ENCODE assay signal across 7 cellular contexts in the genomic region with DNA sequence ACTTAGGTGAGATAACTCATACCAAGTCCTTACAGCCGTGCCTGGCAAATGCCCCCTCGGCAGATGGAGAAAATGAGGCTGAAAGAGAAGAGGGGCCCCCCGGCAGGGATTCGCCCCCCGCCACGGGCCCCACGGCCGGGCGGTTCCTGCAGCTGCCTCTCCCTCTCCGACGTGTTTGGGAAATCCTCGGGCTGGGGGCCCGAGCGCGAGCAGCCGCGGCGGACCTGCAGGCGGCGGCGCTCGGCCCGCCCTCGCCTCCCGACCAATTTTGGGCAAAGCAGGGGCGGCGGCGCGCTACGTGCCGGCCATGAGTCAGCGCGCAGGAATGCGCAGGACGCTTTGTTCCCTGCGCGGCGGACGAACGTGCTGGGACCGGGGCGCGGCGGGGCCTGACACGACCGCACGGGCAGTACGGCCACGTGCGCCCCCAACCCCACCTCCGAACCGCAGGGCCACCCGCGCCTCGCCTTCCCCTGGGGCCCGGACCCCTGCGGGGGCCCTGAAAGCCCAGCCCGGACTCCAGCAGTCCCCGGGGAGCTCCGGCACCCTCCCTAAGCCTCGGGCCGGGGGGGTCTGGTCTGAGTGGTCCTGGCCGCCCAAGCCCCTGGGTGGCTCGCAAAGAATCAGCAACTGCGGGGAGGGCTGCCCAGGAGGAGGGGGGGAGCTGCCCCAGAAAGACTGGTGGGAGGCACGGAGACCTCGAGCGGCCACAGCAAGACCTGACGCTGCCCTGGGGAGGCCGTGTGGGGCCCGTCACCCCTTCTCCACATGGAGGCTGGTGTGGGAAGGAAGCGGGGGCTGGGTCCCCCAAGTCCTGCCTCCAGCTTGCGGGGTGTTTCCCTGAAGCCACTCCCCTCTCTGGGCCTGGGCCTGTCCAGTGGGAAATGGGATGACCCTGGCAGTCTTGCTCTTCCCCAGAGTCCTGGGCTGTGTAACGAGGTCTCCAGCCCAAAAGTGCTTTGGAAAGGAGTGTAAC. TPM values are rescaled to one million over a fixed set of nuclear protein-coding genes. Genes with fewer than 3 reads are reported as not detected.
DNase-seq lines count a peak whose midpoint lies in the region; ATAC-seq and TF ChIP-seq lines count a peak whose summit lies in the region.

No MANE protein-coding gene starts in this region.

- H3K79me2 ChIP-seq in MM.1S (ENCODE audit: low read length) = no peaks in the 10 kb centered on the region

- intact Hi-C loops in Right ventricle myocardium inferior (cut with DNase I) = loop anchor here (5.0 kb wide), 1 partner anchor 64 kb away; no protein-coding TSS in a partner anchor
- intact Hi-C loops in prostate gland (cut with DNase I) = no loop called here

- peak; percentile 65 for TF ChIP-seq POLR2A in prostate gland (IDR thresholded peaks at IDR 0.05)

- peak; percentile 79 for ATAC-seq in Right ventricle myocardium inferior

- WGBS in prostate gland = 8% methylated on average over 63 of the region's 74 CpGs

- H3K4me1 ChIP-seq in MM.1S (ENCODE audit: low read length) = 0 out of 2 replicates have a peak, but pooled peaks cover 8% of the 10 kb centered on the region
- peaks cover 40% of the 10 kb centered on the region for H3K4me1 ChIP-seq in prostate gland (replicated peaks)

- H3K9me3 ChIP-seq in MM.1S (replicated peaks; ENCODE audit: insufficient read depth, low read length) = no peaks in the 10 kb centered on the region
- no peaks in the 10 kb centered on the region for H3K9me3 ChIP-seq in prostate gland

- H3K27ac ChIP-seq in MM.1S (ENCODE audit: low read length) (no peak overlapping the region), prostate gland (peak overlapping the region; percentile 59 to 85)

- peak overlapping the region; percentile 22; the same call in 1 of the 2 replicates for H3K9ac ChIP-seq in MM.1S (ENCODE audit: low read length)

- H3K4me3 ChIP-seq in GM12875 (ENCODE audit: low read depth, low read length) (peak overlapping the region; percentile 29), MM.1S (ENCODE audit: low read length) (peak overlapping the region; percentile 50), prostate gland (peak overlapping the region; percentile 19)

- H3F3A ChIP-seq in MM.1S (ENCODE audit: insufficient read depth, low read length) = no peaks in the 10 kb centered on the region

- H4K20me1 ChIP-seq in MM.1S (ENCODE audit: insufficient read depth, low read length) = no peaks in the 10 kb centered on the region

- peak overlapping the region; percentile 62 for H3K4me2 ChIP-seq in MM.1S (ENCODE audit: low read depth, low read length)

- H3K27me3 ChIP-seq in MM.1S (replicated peaks; ENCODE audit: insufficient read depth, low read length) (no peaks in the 10 kb centered on the region), prostate gland (replicated peaks; ENCODE audit: insufficient read depth) (no peaks in the 10 kb centered on the region)

- no peaks in the 10 kb centered on the region for H3K9me2 ChIP-seq in MM.1S (replicated peaks; ENCODE audit: insufficient read depth, low read length)

- peak; percentile 52 for DNase-seq in MM.1S
- DNase-seq in activated naive CD4-positive, alpha-beta T cell treated with anti-CD3 and anti-CD28 coated beads, Interleukin-2, amount 50 U/mL, for 16 hours = peak; percentile 45
- peak; percentile 92 for DNase-seq in Right ventricle myocardium inferior (ENCODE audit: missing footprints)
- peak; percentile 93 for DNase-seq in prostate gland (ENCODE audit: low spot score)
- no peak for DNase-seq in NK-92 (lab: John Stamatoyannopoulos, UW; ENCODE audit: unreplicated experiment)
- no peak for DNase-seq in NCI-H345 (lab: John Stamatoyannopoulos, UW)

- TF ChIP-seq CTCF in GM12875 (IDR thresholded peaks at IDR 0.05; ENCODE audit: borderline replicate concordance, insufficient read depth, low read depth, low read length) = no peak
- no peak for TF ChIP-seq CTCF in MM.1S (IDR thresholded peaks at IDR 0.05; ENCODE audit: low read length)
- TF ChIP-seq CTCF in prostate gland (IDR thresholded peaks at IDR 0.05) = peak in 2 of 4 experiments; percentile 67 to 74

- H3K36me3 ChIP-seq in MM.1S (replicated peaks; ENCODE audit: insufficient read depth, low read length) (no peaks in the 10 kb centered on the region), prostate gland (no peaks in the 10 kb centered on the region)

- H2AFZ ChIP-seq in MM.1S (ENCODE audit: low read length) = peak overlapping the region; percentile 74

RNA-seq across cellular contexts. Expression of a gene that starts 11.9 kb away (rescaled TPM):
- total RNA-seq in Right ventricle myocardium inferior (not detected), prostate gland (10 to 100 TPM in 1 of 2 donors, 1 to 10 TPM in 1; 2.6 to 12.6 TPM)

Comparison
In these comparisons a context has a peak if more than half of its experiments do, and no peak if none do; other contexts are left out.
1. DNase-seq: peak in MM.1S (single experiment), activated naive CD4-positive, alpha-beta T cell treated with anti-CD3 and anti-CD28 coated beads, Interleukin-2, amount 50 U/mL, for 16 hours (single experiment), Right ventricle myocardium inferior (single experiment) and prostate gland (single experiment); none in NK-92 (single experiment) and NCI-H345 (single experiment).
2. Peak in every context shown above with its lines, with median percentiles within 50 percentile points of each other: H3K4me3 ChIP-seq.